ENCODE assay signal across 8 cellular contexts in genomic region chr1:115980998-115981993, GRCh38. TPM values are rescaled to one million over a fixed set of nuclear protein-coding genes. Genes with fewer than 3 reads are reported as not detected.
DNase-seq lines count a peak whose midpoint lies in the region; ATAC-seq, FAIRE-seq and TF ChIP-seq lines count a peak whose summit lies in the region.

No MANE protein-coding gene starts in this region.

- in situ Hi-C loops in mammary epithelial cell (cut with MboI; ENCODE audit: low sequenced_read_pairs in 2 of 2), result loop anchor here (5.0 to 25.0 kb wide), 3 partner anchors 174 to 369 kb away; no protein-coding TSS in a partner anchor

- DNase-seq in Daoy (ENCODE audit: low read depth) (peak; percentile 62), NCI-H774 (lab: John Stamatoyannopoulos, UW) (peak; percentile 12), mammary epithelial cell (peak; percentile 51), keratinocyte (ENCODE audit: low read depth, low spot score) (no peak), middle frontal gyrus (ENCODE audit: extremely low spot score, low spot score) (no peak)

- H3K27ac ChIP-seq in HEK293 (ENCODE audit: extremely low read depth, low read depth, low read length) (no peak overlapping the region), mammary epithelial cell (ENCODE audit: insufficient read depth, low read depth, low read length) (peak overlapping the region; percentile 9), keratinocyte (ENCODE audit: control insufficient read depth, insufficient read depth, low read length) (no peak overlapping the region), temporal lobe (ENCODE audit: low read depth, low read length) (peak overlapping the region; percentile 63)

- H3K4me2 ChIP-seq in mammary epithelial cell (ENCODE audit: insufficient read depth, low read depth, low read length) (peak overlapping the region; percentile 28), keratinocyte (ENCODE audit: control insufficient read depth, extremely low read depth, insufficient read depth, low read depth, low read length) (peak overlapping the region; percentile 47)

- intact Hi-C loops in mammary epithelial cell (cut with micrococcal nuclease), result loop anchor here (1.0 to 5.0 kb wide), 4 partner anchors 174 to 372 kb away; no protein-coding TSS in a partner anchor

- no peak for ATAC-seq in GM21360 (IDR thresholded peaks at IDR 0.05; ENCODE audit: unreplicated experiment)

- dilution Hi-C loops in mammary epithelial cell (cut with HindIII; ENCODE audit: low sequenced_read_pairs), result no loop called here
- dilution Hi-C loops in keratinocyte (cut with MboI; ENCODE audit: extremely low pct_ligation_motif_present, low sequenced_read_pairs), result loop anchor here (25.0 kb wide), 1 partner anchor 169 kb away; no protein-coding TSS in a partner anchor

- H3K36me3 ChIP-seq in HEK293 (ENCODE audit: control insufficient read depth in 2 of 2, insufficient read depth in 1 of 2, low read length in 2 of 2) (peaks cover 0 to 3% of the 10 kb centered on the region in 2 experiments; a peak in 1 of 3 replicates), mammary epithelial cell (ENCODE audit: insufficient read depth, low read length) (peaks cover 9% of the 10 kb centered on the region), keratinocyte (ENCODE audit: control insufficient read depth in 2 of 2, extremely low read depth in 1 of 2, insufficient read depth in 2 of 2, low read length in 2 of 2) (peaks cover 5 to 10% of the 10 kb centered on the region in 2 experiments)

- peaks cover 98% of the 10 kb centered on the region for H3K79me2 ChIP-seq in mammary epithelial cell (ENCODE audit: insufficient read depth, low read length)
- H3K79me2 ChIP-seq in keratinocyte (ENCODE audit: control insufficient read depth, insufficient read depth, low read length), result peaks cover 79% of the 10 kb centered on the region

- H3K27me3 ChIP-seq in mammary epithelial cell (ENCODE audit: insufficient read depth, low read length) (no peaks in the 10 kb centered on the region), keratinocyte (ENCODE audit: control insufficient read depth, extremely low read depth, insufficient read depth, low read length) (no peaks in the 10 kb centered on the region)

- no peaks in the 10 kb centered on the region for H3K9me3 ChIP-seq in HEK293 (ENCODE audit: control insufficient read depth, insufficient read depth, low read depth, low read length)
- no peaks in the 10 kb centered on the region for H3K9me3 ChIP-seq in mammary epithelial cell (replicated peaks; ENCODE audit: insufficient read depth, low read length)
- H3K9me3 ChIP-seq in keratinocyte (ENCODE audit: control insufficient read depth, low read depth, low read length), result no peaks in the 10 kb centered on the region

- 71% methylated on average over 3 of the region's 3 CpGs for WGBS in mammary epithelial cell (ENCODE audit: low coverage, missing lambda C conversion rate)

- H4K20me1 ChIP-seq in mammary epithelial cell (ENCODE audit: insufficient read depth, low read length) (peaks cover 4% of the 10 kb centered on the region), keratinocyte (ENCODE audit: control insufficient read depth, extremely low read depth, insufficient read depth, low read length) (peaks cover 25% of the 10 kb centered on the region)

- peak overlapping the region; percentile 21 for H3K9ac ChIP-seq in mammary epithelial cell (ENCODE audit: insufficient read depth, low read length)
- no peak overlapping the region for H3K9ac ChIP-seq in keratinocyte (ENCODE audit: control insufficient read depth, extremely low read depth, insufficient read depth, low read length)

- no TSS peak for BruUV-seq in mammary epithelial cell (replicated peaks; lab: Mats Ljungman, UMichigan)

- FAIRE-seq in keratinocyte (lab: Jason Lieb, UNC), result peak; percentile 81

- peaks cover 3% of the 10 kb centered on the region for H3K9me1 ChIP-seq in keratinocyte (ENCODE audit: control insufficient read depth, extremely low read depth, insufficient read depth, low read length)

- CTCF ChIA-PET in HEK293 (lab: Yijun Ruan, JAX), result interaction anchor here (0.5 to 3.5 kb wide), 61 partner anchors 10 to 535 kb away, joined by 3 to 57 read pairs (median 4); no protein-coding TSS in a partner anchor
- CTCF ChIA-PET in mammary epithelial cell (lab: Charles Lee; ENCODE audit: low non-redundant PET), result interaction anchor here (0.6 to 1.0 kb wide), 3 partner anchors 65 to 174 kb away, joined by 3 to 4 read pairs (median 4); no protein-coding TSS in a partner anchor

- TF ChIP-seq CTCF in HEK293 (tag by site-specific recombination; IDR thresholded peaks at IDR 0.05) (peak; percentile 70), mammary epithelial cell (conservative IDR thresholded peaks at IDR 0.05 in 1 of 2, IDR thresholded peaks at IDR 0.05 in 1 of 2; ENCODE audit: extremely low read depth in 1 of 2, insufficient read depth in 1 of 2, low read depth in 1 of 2, low read length in 2 of 2) (peak; percentile 54 to 69), keratinocyte (optimal IDR thresholded peaks at IDR 0.05 in 1 of 3, IDR thresholded peaks at IDR 0.05 in 1 of 3, conservative IDR thresholded peaks at IDR 0.05 in 1 of 3; ENCODE audit: extremely low read depth in 1 of 3, insufficient read depth in 2 of 3, low read length in 3 of 3) (peak; percentile 70 to 77 (median 74))

- POLR2A ChIA-PET in HEK293 (lab: Yijun Ruan, JAX), result no interaction called here

- no peaks in the 10 kb centered on the region for H3K4me1 ChIP-seq in HEK293 (ENCODE audit: control insufficient read depth, insufficient read depth, low read length)
- H3K4me1 ChIP-seq in mammary epithelial cell (ENCODE audit: insufficient read depth, low read length), result peaks cover 29% of the 10 kb centered on the region
- peaks cover 27% of the 10 kb centered on the region for H3K4me1 ChIP-seq in keratinocyte (ENCODE audit: control insufficient read depth, extremely low read depth, insufficient read depth, low read length)

- H3K4me3 ChIP-seq in HEK293 (ENCODE audit: low read depth, low read length) (no peak overlapping the region), mammary epithelial cell (replicated peaks in 1 of 3; ENCODE audit: insufficient read depth in 1 of 3, low read depth in 2 of 3, low read length in 3 of 3) (no peak overlapping the region), keratinocyte (ENCODE audit: control insufficient read depth in 2 of 3, extremely low read depth in 1 of 3, insufficient read depth in 2 of 3, low read depth in 1 of 3, low read length in 3 of 3) (peak overlapping the region in 1 of 3 experiments; percentile 8)

- H2AFZ ChIP-seq in mammary epithelial cell (ENCODE audit: low read depth, low read length) (no peak overlapping the region), keratinocyte (ENCODE audit: control insufficient read depth, low read length) (no peak overlapping the region)

TF ChIP-seq in HEK293, 187 proteins besides CTCF, POLR2A, EP300 and RAD21 (continues in another document):
- no peak for TF ChIP-seq ZNF202 (tag by site-specific recombination; IDR thresholded peaks at IDR 0.05; ENCODE audit: borderline replicate concordance)
- TF ChIP-seq ZNF214 (tag by site-specific recombination; IDR thresholded peaks at IDR 0.05; ENCODE audit: borderline replicate concordance), result no peak
- TF ChIP-seq SP7 (tag by site-specific recombination; IDR thresholded peaks at IDR 0.05), result 0 out of 2 replicates have a peak, but pooled peaks have one; percentile 23
- TF ChIP-seq EGR2 (tag by site-specific recombination; IDR thresholded peaks at IDR 0.05; ENCODE audit: low read depth), result peak; percentile 44; the same call in 1 of the 2 replicates
- TF ChIP-seq SP2 (tag by site-specific recombination; IDR thresholded peaks at IDR 0.05), result no peak
- TF ChIP-seq ZNF654 (tag by site-specific recombination; IDR thresholded peaks at IDR 0.05; ENCODE audit: low read depth), result peak; percentile 71
- TF ChIP-seq ZNF660 (tag by site-specific recombination; IDR thresholded peaks at IDR 0.05), result 0 out of 2 replicates have a peak, but pooled peaks have one; percentile 50
- TF ChIP-seq SCRT2 (tag by site-specific recombination; IDR thresholded peaks at IDR 0.05), result 0 out of 2 replicates have a peak, but pooled peaks have one; percentile 12
- TF ChIP-seq PATZ1 (tag by site-specific recombination; IDR thresholded peaks at IDR 0.05), result peak; percentile 66
- peak; percentile 65; the same call in 1 of the 2 replicates for TF ChIP-seq TRIM28 (IDR thresholded peaks at IDR 0.05; ENCODE audit: borderline replicate concordance, low read length)

RNA-seq across cellular contexts. Expression of gene SLC22A15, which starts 5.0 kb away (rescaled TPM):
- total RNA-seq in Daoy (2014; rRNA removed; shearing (Covaris generic)), result 1.4 and 7.0 TPM in 2 replicates
- total RNA-seq in mammary epithelial cell, result 10 to 100 TPM; 43.6 to 51.2 TPM
- 6.4 TPM for polyA plus RNA-seq in mammary epithelial cell
- 5.1 TPM for polyA minus RNA-seq in mammary epithelial cell
- 9.3 to 16.3 TPM (median 14.9 TPM) in 3 replicates for polyA plus RNA-seq in keratinocyte
- polyA plus RNA-seq in keratinocyte (2011; ENCODE audit: low read depth), result 7.2 TPM
- 6.4 and 10.9 TPM in 2 replicates for polyA plus RNA-seq in keratinocyte (2011; cell fraction: cytosol; rRNA removed)
- polyA plus RNA-seq in keratinocyte (2011; cell fraction: nucleus; rRNA removed), result 35.6 and 45.3 TPM in 2 replicates
- 5.8 and 17.1 TPM in 2 replicates for polyA plus RNA-seq in keratinocyte (2012; ENCODE audit: low replicate concordance)
- 9.8 to 51.4 TPM (median 45.0 TPM) in 3 replicates for polyA minus RNA-seq in keratinocyte
- polyA minus RNA-seq in keratinocyte (2011; cell fraction: cytosol; rRNA and poly(A)+ RNA removed), result 5.8 TPM
- 55.4 and 117 TPM in 2 replicates for polyA minus RNA-seq in keratinocyte (2011; cell fraction: nucleus; rRNA and poly(A)+ RNA removed)
- total RNA-seq in temporal lobe, result 8.9 TPM

Comparison
In these comparisons a context has a peak if more than half of its experiments do, and no peak if none do; other contexts are left out.
1. DNase-seq: peak in Daoy (single experiment), NCI-H774 (single experiment) and mammary epithelial cell (single experiment); none in keratinocyte (single experiment) and middle frontal gyrus (single experiment).
2. H3K27ac ChIP-seq: peak in mammary epithelial cell (single experiment) and temporal lobe (single experiment); none in HEK293 (single experiment) and keratinocyte (single experiment).
3. Peak in every context shown above with its lines, with median percentiles within 50 percentile points of each other: CTCF ChIP-seq.